Comparison of ENCODE assay signal across 26 cellular contexts in genomic region chr17:6077746-6078145, GRCh38. TPM values are rescaled to one million over a fixed set of nuclear protein-coding genes. Genes with fewer than 3 reads are reported as not detected.
"Had no signal": no experiment of that assay in that cellular context is flagged by ENCODE, and none has a peak within 500 bp of the region (broad histone marks: within the 10 kb centered on the region; RNA-seq: fewer than 3 reads in every experiment).

No MANE protein-coding gene starts in this region.

- H3K4me3 Mint-ChIP-seq: activated CD4-positive, alpha-beta memory T cell treated with anti-CD3 and anti-CD28 coated beads for 36 hours; activated CD4-positive, alpha-beta T cell treated with anti-CD3 and anti-CD28 coated beads, Interleukin-2, amount 10 ng/mL, durations not matched to agents 7 days and 5 days; activated naive CD4-positive, alpha-beta T cell treated with anti-CD3 and anti-CD28 coated beads for 36 hours; activated naive CD8-positive, alpha-beta T cell; activated T-cell treated with anti-CD3 and anti-CD28 coated beads, Interleukin-2, amount 50 U/mL, for 4 hours; activated T-helper 17 cell treated with anti-CD3 and anti-CD28 coated beads, Interleukin-2, amount 50 U/mL, for 72 hours; T-helper 1 cell treated with Interleukin-12 subunit alpha and Interleukin-12 subunit beta and Interleukin-4 antibody, amounts not matched to agents 30 μg/mL and 1 μg/mL, for 36 hours had no signal

- H3K27ac Mint-ChIP-seq: activated CD4-positive, alpha-beta memory T cell treated with anti-CD3 and anti-CD28 coated beads for 36 hours; activated CD4-positive, alpha-beta T cell treated with anti-CD3 and anti-CD28 coated beads, Interleukin-2, amount 10 ng/mL, durations not matched to agents 7 days and 5 days; activated naive CD4-positive, alpha-beta T cell treated with anti-CD3 and anti-CD28 coated beads for 36 hours; activated naive CD8-positive, alpha-beta T cell; activated T-helper 17 cell treated with anti-CD3 and anti-CD28 coated beads, Interleukin-2, amount 50 U/mL, for 72 hours; T-helper 1 cell treated with Interleukin-12 subunit alpha and Interleukin-12 subunit beta and Interleukin-4 antibody, amounts not matched to agents 30 μg/mL and 1 μg/mL, for 36 hours had no signal

- H3K36me3 ChIP-seq: brain microvascular endothelial cell, cardiac muscle cell had no signal

- H3K36me3 Mint-ChIP-seq: activated CD4-positive, alpha-beta memory T cell treated with anti-CD3 and anti-CD28 coated beads for 36 hours; activated naive CD8-positive, alpha-beta T cell had no signal

- H3K27ac ChIP-seq: brain microvascular endothelial cell, cardiac muscle cell had no signal

- H3K4me1 Mint-ChIP-seq: activated CD4-positive, alpha-beta T cell treated with anti-CD3 and anti-CD28 coated beads, Interleukin-2, amount 10 ng/mL, durations not matched to agents 7 days and 5 days; activated T-helper 17 cell treated with anti-CD3 and anti-CD28 coated beads, Interleukin-2, amount 50 U/mL, for 72 hours had no signal

- H3K4me3 ChIP-seq: cardiac muscle cell had no signal

- H3K9me3 Mint-ChIP-seq: activated CD4-positive, alpha-beta memory T cell treated with anti-CD3 and anti-CD28 coated beads for 36 hours; activated CD4-positive, alpha-beta T cell treated with anti-CD3 and anti-CD28 coated beads, Interleukin-2, amount 10 ng/mL, durations not matched to agents 7 days and 5 days; activated naive CD4-positive, alpha-beta T cell treated with anti-CD3 and anti-CD28 coated beads for 36 hours; activated T-cell treated with anti-CD3 and anti-CD28 coated beads, Interleukin-2, amount 50 U/mL, for 4 hours; activated T-helper 17 cell treated with anti-CD3 and anti-CD28 coated beads, Interleukin-2, amount 50 U/mL, for 72 hours; T-helper 1 cell treated with Interleukin-12 subunit alpha and Interleukin-12 subunit beta and Interleukin-4 antibody, amounts not matched to agents 30 μg/mL and 1 μg/mL, for 36 hours had no signal

- DNase-seq: activated CD4-positive, alpha-beta memory T cell treated with anti-CD3 and anti-CD28 coated beads for 36 hours; activated CD4-positive, alpha-beta T cell treated with anti-CD3 and anti-CD28 coated beads, Interleukin-2, amount 10 ng/mL, durations not matched to agents 7 days and 5 days; activated CD4-positive, CD25-positive, alpha-beta regulatory T cell; activated CD8-positive, alpha-beta memory T cell treated with anti-CD3 and anti-CD28 coated beads for 24 hours; activated gamma-delta T cell; activated naive CD4-positive, alpha-beta T cell treated with anti-CD3 and anti-CD28 coated beads for 36 hours; activated T-cell treated with anti-CD3 and anti-CD28 coated beads, Interleukin-2, amount 50 U/mL, for 4 hours; brain microvascular endothelial cell; IMR-90; Kasumi-1; KBM-7; NCI-H1105 treated with DMSO at 0.1 percent for 48 hours; NCI-H1436 treated with DMSO at 0.1 percent for 48 hours; NCI-H187; NCI-H2081; NCI-H2227 treated with DMSO at 0.1 percent for 48 hours; NCI-H446 treated with DMSO at 0.1 percent for 48 hours; NCI-H524 treated with DMSO at 0.1 percent for 48 hours; NCI-H748 treated with DMSO at 0.1 percent for 48 hours; NK-92 treated with Interleukin-12 subunit alpha and Interleukin-12 subunit beta, amount 100 ng/mL, for 24 hours; PC-3; SHP77 had no signal

- H3K27me3 ChIP-seq: brain microvascular endothelial cell had no signal

RNA-seq across cellular contexts. Expression of gene WSCD1, which starts 7.6 kb away (rescaled TPM):
- total RNA-seq: activated CD4-positive, alpha-beta T cell treated with anti-CD3 and anti-CD28 coated beads, Interleukin-2, amount 10 ng/mL, durations not matched to agents 7 days and 5 days; activated T-helper 17 cell treated with anti-CD3 and anti-CD28 coated beads, Interleukin-2, amount 50 U/mL, for 72 hours; IMR-90 had no signal
